ENCODE assay signal across 16 cellular contexts in the genomic region with DNA sequence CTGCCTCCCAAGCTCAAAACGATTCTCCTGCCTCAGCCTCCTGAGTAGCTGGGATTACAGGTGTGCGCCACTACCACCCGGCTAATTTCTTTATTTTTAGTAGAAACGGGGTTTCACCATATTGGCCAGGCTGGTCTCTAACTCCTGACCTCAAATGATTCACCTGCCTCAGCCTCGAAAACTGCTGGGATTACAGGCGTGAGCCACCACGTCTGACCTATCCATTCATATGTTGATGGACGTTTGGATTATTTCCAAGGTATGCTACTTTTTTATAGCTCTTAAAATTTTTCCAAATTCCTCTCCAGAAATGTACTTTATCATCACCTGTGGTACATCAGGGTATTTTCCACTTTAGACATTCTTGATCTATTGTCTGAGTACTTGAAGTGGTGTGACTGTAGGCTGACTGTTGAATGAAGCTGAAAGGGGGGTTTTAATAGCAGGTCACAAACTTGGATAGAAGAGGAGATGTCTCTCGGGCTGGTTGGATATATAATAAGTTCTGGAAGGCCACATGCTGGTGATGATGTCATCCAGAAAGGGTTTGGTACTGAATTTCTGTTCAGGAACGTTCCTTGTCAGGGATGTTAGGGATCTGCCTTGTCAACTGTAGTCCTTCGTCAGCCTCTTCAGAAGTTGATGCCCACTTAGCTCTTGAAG.
DNase-seq lines count a peak whose midpoint lies in the region; ATAC-seq and TF ChIP-seq lines count a peak whose summit lies in the region.
"Had no signal": no experiment of that assay in that cellular context is flagged by ENCODE, and none has a peak within 500 bp of the region (broad histone marks: within the 10 kb centered on the region; RNA-seq: fewer than 3 reads in every experiment).

No MANE protein-coding gene starts in this region.

- peak; percentile 16 for DNase-seq in AG08396 (ENCODE audit: low spot score)
- DNase-seq in DND-41 = no peak
- DNase-seq in RWPE2 (ENCODE audit: low spot score) = no peak
- DNase-seq in iris pigment epithelial cell (ENCODE audit: low read depth) = peak; percentile 42
- DNase-seq in putamen (ENCODE audit: low spot score) = no peak
- no peak for DNase-seq in GDM1 (lab: John Stamatoyannopoulos, UW)
- DNase-seq: CD4-positive, CD25-positive, alpha-beta regulatory T cell; heart right ventricle; Karpas-422; kidney glomerular epithelial cell; mucosa of descending colon; NCI-H146; NCI-H526 had no signal

- no peak overlapping the region for H3K4me3 ChIP-seq in DND-41 (ENCODE audit: low read depth in 1 of 2, low read length in 2 of 2)
- no peak overlapping the region for H3K4me3 ChIP-seq in RWPE2 (ENCODE audit: severe bottlenecking)
- H3K4me3 ChIP-seq: heart right ventricle, mucosa of descending colon, suprapubic skin had no signal

- H3K27ac ChIP-seq in DND-41 (ENCODE audit: low read length) (peak overlapping the region; percentile 38; the same call in 1 of the 2 replicates), RWPE2 (ENCODE audit: poor library complexity, severe bottlenecking) (peak overlapping the region; percentile 13)
- H3K27ac ChIP-seq: suprapubic skin had no signal

- H3K4me1 ChIP-seq in DND-41 (ENCODE audit: insufficient read depth, low read length) = peaks cover 20% of the 10 kb centered on the region
- peaks cover 31% of the 10 kb centered on the region for H3K4me1 ChIP-seq in RWPE2 (ENCODE audit: insufficient read depth, poor library complexity, severe bottlenecking)

- no peak overlapping the region for H3K9ac ChIP-seq in DND-41 (ENCODE audit: low read depth, low read length)

- ATAC-seq in DND-41 (ENCODE audit: insufficient read depth, low read depth) (peak; percentile 33; the same call in 1 of the 3 replicates), RWPE2 (ENCODE audit: low read depth) (peak; percentile 44), GM19452 (IDR thresholded peaks at IDR 0.05; ENCODE audit: unreplicated experiment) (no peak), GM21367 (IDR thresholded peaks at IDR 0.05; ENCODE audit: unreplicated experiment) (no peak)
- ATAC-seq: mucosa of descending colon had no signal

- no peak overlapping the region for H3K4me2 ChIP-seq in DND-41 (ENCODE audit: insufficient read depth, low read length)

- TF ChIP-seq CTCF in DND-41 (IDR thresholded peaks at IDR 0.05; ENCODE audit: borderline replicate concordance, extremely low read depth, low read length, poor library complexity, severe bottlenecking) (no peak), RWPE2 (IDR thresholded peaks at IDR 0.05; ENCODE audit: poor library complexity, severe bottlenecking) (no peak)

- H4K20me1 ChIP-seq in DND-41 (ENCODE audit: insufficient read depth, low read length) = no peaks in the 10 kb centered on the region

- no peaks in the 10 kb centered on the region for H3K36me3 ChIP-seq in DND-41 (ENCODE audit: insufficient read depth, low read length)
- peaks cover 72% of the 10 kb centered on the region for H3K36me3 ChIP-seq in RWPE2 (ENCODE audit: low read depth)
- H3K36me3 ChIP-seq: suprapubic skin had no signal

- H3K9me3 ChIP-seq in DND-41 (ENCODE audit: insufficient read depth, low read length, severe bottlenecking) (no peaks in the 10 kb centered on the region), RWPE2 (ENCODE audit: severe bottlenecking) (no peaks in the 10 kb centered on the region)
- H3K9me3 ChIP-seq: suprapubic skin had no signal

- H3K27me3 ChIP-seq in DND-41 (ENCODE audit: insufficient read depth, low read length, poor library complexity) = no peaks in the 10 kb centered on the region
- no peaks in the 10 kb centered on the region for H3K27me3 ChIP-seq in RWPE2 (ENCODE audit: insufficient read depth, poor library complexity, severe bottlenecking)
- H3K27me3 ChIP-seq: heart right ventricle, suprapubic skin had no signal

- no peak overlapping the region for H2AFZ ChIP-seq in DND-41 (ENCODE audit: low read depth, low read length)

- no peaks in the 10 kb centered on the region for H3K79me2 ChIP-seq in DND-41 (ENCODE audit: insufficient read depth, low read length)

Comparison
In these comparisons a context has a peak if more than half of its experiments do, and no peak if none do; other contexts are left out.
1. DNase-seq: peak in AG08396 (single experiment) and iris pigment epithelial cell (single experiment); none in DND-41 (single experiment), RWPE2 (single experiment), putamen (single experiment) and GDM1 (single experiment).
2. ATAC-seq: peak in DND-41 (single experiment) and RWPE2 (single experiment); none in GM19452 (single experiment) and GM21367 (single experiment).